Comparison of ENCODE assay signal across 14 cellular contexts in the genomic region with DNA sequence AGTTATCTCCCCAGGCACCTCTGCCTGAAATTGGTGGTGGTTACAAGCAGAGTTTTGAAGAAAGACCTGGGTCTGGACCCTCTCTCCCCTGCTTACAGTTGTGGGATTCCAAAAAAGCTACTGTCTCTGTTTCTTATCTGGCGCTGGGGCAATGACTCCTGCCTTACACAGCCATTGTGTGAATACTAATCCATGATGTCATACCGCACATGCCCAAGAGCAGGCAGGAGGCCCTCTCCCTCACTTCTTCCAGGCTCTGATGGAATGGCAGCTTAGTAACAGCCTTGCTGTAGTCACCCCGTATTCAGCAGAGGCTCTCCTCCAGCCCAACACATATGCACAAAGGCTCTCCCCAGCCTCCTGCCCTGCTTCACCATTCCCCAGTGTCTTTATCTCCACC.
DNase-seq lines count a peak whose midpoint lies in the region; ATAC-seq and TF ChIP-seq lines count a peak whose summit lies in the region.
"Had no signal": no experiment of that assay in that cellular context is flagged by ENCODE, and none has a peak within 500 bp of the region (broad histone marks: within the 10 kb centered on the region; RNA-seq: fewer than 3 reads in every experiment).

No MANE protein-coding gene starts in this region.

- 0 out of 2 replicates have a peak overlapping the region, but pooled peaks have one; percentile 39 for H3K4me2 ChIP-seq in SK-N-SH

- peaks cover 14% of the 10 kb centered on the region for H3K27me3 Mint-ChIP-seq in progenitor cell of endocrine pancreas

- H3K4me3 ChIP-seq in SK-N-SH (ENCODE audit: low read depth in 2 of 2, low read length in 1 of 2) (no peak overlapping the region), fibroblast of the aortic adventitia (ENCODE audit: low read depth, low read length) (no peak overlapping the region)
- H3K4me3 ChIP-seq: BLaER1, heart right ventricle, skin epidermis had no signal

- peaks cover 0 to 4% of the 10 kb centered on the region in 2 donors for H3K9me3 Mint-ChIP-seq in activated naive CD4-positive, alpha-beta T cell treated with anti-CD3 and anti-CD28 coated beads, Interleukin-2, amount 50 U/mL, for 72 hours
- H3K9me3 Mint-ChIP-seq in stimulated activated effector memory CD8-positive, alpha-beta T cell treated with anti-CD3 and anti-CD28 coated beads, Interleukin-12 subunit alpha, Interleukin-12 subunit beta, amount 100 ng/mL, for 72 hours = no peaks in the 10 kb centered on the region
- H3K9me3 Mint-ChIP-seq in progenitor cell of endocrine pancreas (ENCODE audit: low read depth) = no peaks in the 10 kb centered on the region
- H3K9me3 Mint-ChIP-seq: dendritic cell treated with granulocyte-macrophage colony-stimulating factor and Interleukin-4, amounts not matched to agents 40 ng/mL and 50 ng/mL, for 4 days had no signal

- ATAC-seq in activated naive CD4-positive, alpha-beta T cell treated with anti-CD3 and anti-CD28 coated beads, Interleukin-2, amount 50 U/mL, for 72 hours = peak in 1 of 2 donors; percentile 13
- ATAC-seq in stimulated activated effector memory CD8-positive, alpha-beta T cell treated with anti-CD3 and anti-CD28 coated beads, Interleukin-12 subunit alpha, Interleukin-12 subunit beta, amount 100 ng/mL, for 72 hours = no peak
- no peak for ATAC-seq in GM21825 (IDR thresholded peaks at IDR 0.05; ENCODE audit: unreplicated experiment)
- ATAC-seq: heart right ventricle had no signal

- H3K9me2 ChIP-seq in SK-N-SH = no peaks in the 10 kb centered on the region

- peaks cover 42% of the 10 kb centered on the region for H3K4me1 Mint-ChIP-seq in stimulated activated effector memory CD8-positive, alpha-beta T cell treated with anti-CD3 and anti-CD28 coated beads, Interleukin-12 subunit alpha, Interleukin-12 subunit beta, amount 100 ng/mL, for 72 hours
- H3K4me1 Mint-ChIP-seq in progenitor cell of endocrine pancreas (ENCODE audit: low read depth) = peaks cover 8% of the 10 kb centered on the region

- peaks cover 19% of the 10 kb centered on the region for H3F3A ChIP-seq in SK-N-SH (replicated peaks; ENCODE audit: insufficient read depth)

- no peak for TF ChIP-seq RAD21 in SK-N-SH (IDR thresholded peaks at IDR 0.05; ENCODE audit: low read length)

- no peak overlapping the region for H3K9ac ChIP-seq in SK-N-SH
- H3K9ac ChIP-seq: BLaER1 had no signal

- peaks cover 0 to 5% of the 10 kb centered on the region in 2 donors for H3K36me3 Mint-ChIP-seq in activated naive CD4-positive, alpha-beta T cell treated with anti-CD3 and anti-CD28 coated beads, Interleukin-2, amount 50 U/mL, for 72 hours
- peaks cover 11% of the 10 kb centered on the region for H3K36me3 Mint-ChIP-seq in stimulated activated effector memory CD8-positive, alpha-beta T cell treated with anti-CD3 and anti-CD28 coated beads, Interleukin-12 subunit alpha, Interleukin-12 subunit beta, amount 100 ng/mL, for 72 hours
- no peaks in the 10 kb centered on the region for H3K36me3 Mint-ChIP-seq in progenitor cell of endocrine pancreas (ENCODE audit: insufficient read depth)

- no peaks in the 10 kb centered on the region for H3K36me3 ChIP-seq in SK-N-SH (replicated peaks in 1 of 2; ENCODE audit: control insufficient read depth in 1 of 2, insufficient read depth in 2 of 2, low read length in 1 of 2)
- H3K36me3 ChIP-seq: BLaER1, heart right ventricle had no signal

- DNase-seq in activated naive CD4-positive, alpha-beta T cell treated with anti-CD3 and anti-CD28 coated beads, Interleukin-2, amount 50 U/mL, for 72 hours (ENCODE audit: low spot score in 2 of 2) = no peak
- no peak for DNase-seq in activated naive CD4-positive, alpha-beta T cell (lab: John Stamatoyannopoulos, UW)
- DNase-seq in SK-N-SH (peak; percentile 28), fibroblast of the aortic adventitia (ENCODE audit: low read depth) (peak; percentile 80), progenitor cell of endocrine pancreas (ENCODE audit: low spot score, unreplicated experiment) (no peak), NCI-H128 (lab: John Stamatoyannopoulos, UW; ENCODE audit: unreplicated experiment) (no peak)
- DNase-seq in stimulated activated effector memory CD8-positive, alpha-beta T cell treated with anti-CD3 and anti-CD28 coated beads, Interleukin-12 subunit alpha, Interleukin-12 subunit beta, amount 100 ng/mL, for 72 hours (ENCODE audit: low spot score in 2 of 2) = no peak
- DNase-seq: activated CD8-positive, alpha-beta memory T cell treated with anti-CD3 and anti-CD28 coated beads, Interleukin-2, amount 50 U/mL, for 4 hours; heart right ventricle; NCI-H774 had no signal

- no peaks in the 10 kb centered on the region for H3K9me3 ChIP-seq in SK-N-SH
- H3K9me3 ChIP-seq: BLaER1, heart right ventricle had no signal

- TF ChIP-seq CTCF in SK-N-SH (IDR thresholded peaks at IDR 0.05) (no peak), fibroblast of the aortic adventitia (IDR thresholded peaks at IDR 0.05; ENCODE audit: insufficient read depth, low read length) (no peak), progenitor cell of endocrine pancreas (IDR thresholded peaks at IDR 0.05; ENCODE audit: unreplicated experiment) (no peak)

- peak overlapping the region; percentile 62 for H3K4me3 Mint-ChIP-seq in stimulated activated effector memory CD8-positive, alpha-beta T cell treated with anti-CD3 and anti-CD28 coated beads, Interleukin-12 subunit alpha, Interleukin-12 subunit beta, amount 100 ng/mL, for 72 hours
- no peak overlapping the region for H3K4me3 Mint-ChIP-seq in progenitor cell of endocrine pancreas (ENCODE audit: low read depth)
- H3K4me3 Mint-ChIP-seq: dendritic cell treated with granulocyte-macrophage colony-stimulating factor and Interleukin-4, amounts not matched to agents 40 ng/mL and 50 ng/mL, for 4 days had no signal

- TF ChIP-seq EP300 in SK-N-SH (IDR thresholded peaks at IDR 0.05; ENCODE audit: borderline replicate concordance in 1 of 2, low read depth in 1 of 2, low read length in 1 of 2) = 0 out of 4 replicates have a peak, but pooled peaks of 1 of the 2 experiments have one; percentile 2

- peak overlapping the region; percentile 67 to 95 for H3K27ac Mint-ChIP-seq in activated naive CD4-positive, alpha-beta T cell treated with anti-CD3 and anti-CD28 coated beads, Interleukin-2, amount 50 U/mL, for 72 hours
- peak overlapping the region; percentile 97 for H3K27ac Mint-ChIP-seq in stimulated activated effector memory CD8-positive, alpha-beta T cell treated with anti-CD3 and anti-CD28 coated beads, Interleukin-12 subunit alpha, Interleukin-12 subunit beta, amount 100 ng/mL, for 72 hours
- H3K27ac Mint-ChIP-seq in progenitor cell of endocrine pancreas = no peak overlapping the region
- H3K27ac Mint-ChIP-seq: dendritic cell treated with granulocyte-macrophage colony-stimulating factor and Interleukin-4, amounts not matched to agents 40 ng/mL and 50 ng/mL, for 4 days had no signal

- no peaks in the 10 kb centered on the region for H3K27me3 ChIP-seq in SK-N-SH (ENCODE audit: insufficient read depth)
- H3K27me3 ChIP-seq: BLaER1, heart right ventricle had no signal

- H3K27ac ChIP-seq in SK-N-SH (ENCODE audit: low read depth in 2 of 2, low read length in 1 of 2) = peak overlapping the region; percentile 60 to 98
- H3K27ac ChIP-seq: BLaER1 had no signal

- 61% methylated on average over 3 of the region's 3 CpGs for WGBS in SK-N-SH (ENCODE audit: low lambda C conversion rate)

- peaks cover 22 to 56% of the 10 kb centered on the region in 2 experiments; a peak in 3 of 4 replicates for H3K4me1 ChIP-seq in SK-N-SH (ENCODE audit: control insufficient read depth in 1 of 2, insufficient read depth in 2 of 2, low read depth in 1 of 2, low read length in 1 of 2)

- peak overlapping the region; percentile 66; the same call in 1 of the 2 replicates for H2AFZ ChIP-seq in SK-N-SH (ENCODE audit: low read depth)

- POLR2A ChIA-PET in SK-N-SH (lab: Yijun Ruan, JAX) = interaction anchor here (0.9 kb wide), 1 partner anchor 36 kb away, joined by 3 read pairs; no protein-coding TSS in a partner anchor

- H4K20me1 ChIP-seq in SK-N-SH (ENCODE audit: insufficient read depth) = no peaks in the 10 kb centered on the region
- H4K20me1 ChIP-seq: BLaER1 had no signal

- CTCF ChIA-PET in SK-N-SH (lab: Yijun Ruan, JAX) = interaction anchor here (1.0 to 2.9 kb wide), 7 partner anchors 10 to 264 kb away, joined by 3 to 14 read pairs (median 6); no protein-coding TSS in a partner anchor

- no peaks in the 10 kb centered on the region for H3K79me2 ChIP-seq in SK-N-SH (ENCODE audit: insufficient read depth)

TF ChIP-seq in SK-N-SH, 30 proteins besides CTCF, POLR2A, EP300 and RAD21 (continues in another document):
- TF ChIP-seq NRF1 (IDR thresholded peaks at IDR 0.05; ENCODE audit: low read depth, low read length) = peak; percentile 30; the same call in 1 of the 2 replicates
- no peak for TF ChIP-seq JUND (IDR thresholded peaks at IDR 0.05)
- TF ChIP-seq TCF12 (IDR thresholded peaks at IDR 0.05) = peak; percentile 27; the same call in 1 of the 2 replicates
- TF ChIP-seq FOSL2 (IDR thresholded peaks at IDR 0.05; ENCODE audit: borderline replicate concordance, low read depth) = no peak
- TF ChIP-seq POLR2AphosphoS5 (IDR thresholded peaks at IDR 0.05; ENCODE audit: low read depth, low read length) = no peak
- no peak for TF ChIP-seq RXRA (IDR thresholded peaks at IDR 0.05; ENCODE audit: borderline replicate concordance, low read depth)
- no peak for TF ChIP-seq GABPA (IDR thresholded peaks at IDR 0.05; ENCODE audit: low read depth)
- no peak for TF ChIP-seq TAF1 (IDR thresholded peaks at IDR 0.05; ENCODE audit: borderline replicate concordance, low read depth, low read length)
- no peak for TF ChIP-seq EZH2phosphoT487 (IDR thresholded peaks at IDR 0.05; ENCODE audit: borderline replicate concordance, low read depth)
- no peak for TF ChIP-seq FOXJ3 (CRISPR knock-in tag; IDR thresholded peaks at IDR 0.05)
- TF ChIP-seq SIN3A (IDR thresholded peaks at IDR 0.05; ENCODE audit: borderline replicate concordance, low read depth, low read length) = no peak
- TF ChIP-seq, protein P1, sequence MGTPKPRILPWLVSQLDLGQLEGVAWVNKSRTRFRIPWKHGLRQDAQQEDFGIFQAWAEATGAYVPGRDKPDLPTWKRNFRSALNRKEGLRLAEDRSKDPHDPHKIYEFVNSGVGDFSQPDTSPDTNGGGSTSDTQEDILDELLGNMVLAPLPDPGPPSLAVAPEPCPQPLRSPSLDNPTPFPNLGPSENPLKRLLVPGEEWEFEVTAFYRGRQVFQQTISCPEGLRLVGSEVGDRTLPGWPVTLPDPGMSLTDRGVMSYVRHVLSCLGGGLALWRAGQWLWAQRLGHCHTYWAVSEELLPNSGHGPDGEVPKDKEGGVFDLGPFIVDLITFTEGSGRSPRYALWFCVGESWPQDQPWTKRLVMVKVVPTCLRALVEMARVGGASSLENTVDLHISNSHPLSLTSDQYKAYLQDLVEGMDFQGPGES (IDR thresholded peaks at IDR 0.05; ENCODE audit: low read depth, low read length) = no peak
- no peak for TF ChIP-seq ELF1 (IDR thresholded peaks at IDR 0.05)

Comparison
In these comparisons a context has a peak if more than half of its experiments do, and no peak if none do; other contexts are left out.
1. DNase-seq: peak in SK-N-SH (single experiment) and fibroblast of the aortic adventitia (single experiment); none in activated naive CD4-positive, alpha-beta T cell treated with anti-CD3 and anti-CD28 coated beads, Interleukin-2, amount 50 U/mL, for 72 hours (0 of 2), activated naive CD4-positive, alpha-beta T cell (0 of 4), stimulated activated effector memory CD8-positive, alpha-beta T cell treated with anti-CD3 and anti-CD28 coated beads, Interleukin-12 subunit alpha, Interleukin-12 subunit beta, amount 100 ng/mL, for 72 hours (0 of 2), progenitor cell of endocrine pancreas (single experiment) and NCI-H128 (single experiment).